ENCODE assay signal across 17 cellular contexts in genomic region chr3:22582291-22582690, GRCh38.
"Had no signal": no experiment of that assay in that cellular context is flagged by ENCODE, and none has a peak within 500 bp of the region (broad histone marks: within the 10 kb centered on the region; RNA-seq: fewer than 3 reads in every experiment).

No MANE protein-coding gene starts in this region.

- H3K4me3 ChIP-seq: hepatocyte, lung, tibial artery, vagina had no signal

- H3K27ac ChIP-seq: tibial artery, vagina had no signal

- H3K9me3 ChIP-seq: tibial artery, vagina had no signal

- DNase-seq: activated CD4-positive, alpha-beta T cell treated with anti-CD3 and anti-CD28 coated beads, Interleukin-2, amount 10 ng/mL, durations not matched to agents 24 days and 14 days; activated CD4-positive, CD25-positive, alpha-beta regulatory T cell; activated CD8-positive, alpha-beta T cell treated with anti-CD3 and anti-CD28 coated beads for 36 hours; activated naive CD4-positive, alpha-beta T cell treated with Interleukin-2 at 50 U/mL for 16 hours; activated naive CD8-positive, alpha-beta T cell treated with anti-CD3 and anti-CD28 coated beads, Interleukin-2, amount 10 ng/mL, durations not matched to agents 7 days and 5 days; activated T-cell treated with anti-CD3 and anti-CD28 coated beads, Interleukin-2, amount 50 U/mL, for 1 hour; amygdala; effector memory CD8-positive, alpha-beta T cell; left cardiac atrium; occipital lobe; stimulated activated naive CD4-positive, alpha-beta T cell; T-helper 9 cell; tibial artery had no signal

- H3K27me3 ChIP-seq: hepatocyte, tibial artery, vagina had no signal

- H3K4me1 ChIP-seq: tibial artery, vagina had no signal

- H3K36me3 ChIP-seq: tibial artery, vagina had no signal

- FAIRE-seq: islet of Langerhans had no signal
